Comparison of ENCODE assay signal across 10 cellular contexts in the genomic region with DNA sequence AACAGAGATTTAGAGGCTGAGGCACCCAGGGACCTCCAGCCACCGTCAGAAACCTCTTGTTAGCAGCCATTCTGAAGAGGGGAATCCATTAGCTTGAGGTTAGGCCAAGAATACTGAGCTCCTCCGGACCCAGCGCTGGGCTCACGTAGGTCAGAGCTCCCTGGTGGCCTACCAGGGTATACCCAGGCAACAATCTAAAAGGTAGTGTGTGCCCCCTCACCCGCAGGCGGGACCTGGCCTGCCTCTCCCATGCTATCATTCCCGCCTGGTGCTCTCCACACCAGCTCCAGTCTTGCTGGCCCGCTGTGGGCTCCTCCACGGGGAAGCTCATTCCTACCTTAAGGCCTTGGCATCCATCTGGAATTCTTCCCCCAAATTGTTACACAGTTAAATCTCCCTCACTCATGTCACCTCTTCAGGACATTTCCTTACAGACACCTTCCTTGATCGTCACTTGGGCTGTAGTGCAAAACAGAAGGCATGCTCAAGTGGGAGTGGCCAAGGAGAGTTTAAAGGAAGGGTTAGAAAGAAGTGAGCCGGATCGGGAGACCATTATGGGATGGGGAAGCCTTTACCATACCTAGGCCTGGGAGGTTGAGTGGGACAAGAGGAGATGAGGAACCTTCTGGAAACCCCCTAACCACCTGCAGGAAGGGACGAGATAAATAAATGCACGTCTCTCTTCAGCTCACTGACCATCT.
DNase-seq lines count a peak whose midpoint lies in the region; ATAC-seq and TF ChIP-seq lines count a peak whose summit lies in the region.
"Had no signal": no experiment of that assay in that cellular context is flagged by ENCODE, and none has a peak within 500 bp of the region (broad histone marks: within the 10 kb centered on the region; RNA-seq: fewer than 3 reads in every experiment).

No MANE protein-coding gene starts in this region.

- H3K9me3 ChIP-seq in tibial artery (no peaks in the 10 kb centered on the region), esophagus squamous epithelium (peaks cover 0 to 2% (median 0%) of the 10 kb centered on the region in 3 donors)
- H3K9me3 ChIP-seq: vagina had no signal

- H3K27me3 Mint-ChIP-seq in CD14-positive monocyte (ENCODE audit: low read depth in 3 of 3), result peaks cover 44 to 62% (median 59%) of the 10 kb centered on the region in 3 donors

- no peaks in the 10 kb centered on the region for H3K27me3 ChIP-seq in tibial artery
- H3K27me3 ChIP-seq in esophagus squamous epithelium, result peaks cover 0 to 16% (median 0%) of the 10 kb centered on the region in 4 donors
- H3K27me3 ChIP-seq: vagina had no signal

- DNase-seq in NCI-H82 (lab: John Stamatoyannopoulos, UW) (peak; percentile 30), NCI-H82 treated with DMSO at 0.1 percent for 48 hours (lab: John Stamatoyannopoulos, UW; ENCODE audit: unreplicated experiment) (no peak), RWPE1 (ENCODE audit: low spot score) (no peak), kidney tubule cell (ENCODE audit: low spot score) (peak; percentile 25), tibial artery (no peak), CD14-positive monocyte (ENCODE audit: low spot score) (no peak), esophagus squamous epithelium (lab: John Stamatoyannopoulos, UW) (no peak)
- DNase-seq: NK-92 treated with Interleukin-12 subunit alpha and Interleukin-12 subunit beta, amount 100 ng/mL, for 24 hours had no signal

- CTCF ChIA-PET in RWPE1 (lab: Yijun Ruan, JAX), result interaction anchor here (0.6 kb wide), 1 partner anchor 528 kb away, joined by 3 read pairs; no protein-coding TSS in a partner anchor

- no peak for ATAC-seq in GM19463 (IDR thresholded peaks at IDR 0.05; ENCODE audit: unreplicated experiment)

- peaks cover 0 to 16% (median 4%) of the 10 kb centered on the region in 7 donors for H3K9me3 Mint-ChIP-seq in CD14-positive monocyte

- peak overlapping the region in 1 of 2 donors; percentile 85 for H3K4me3 Mint-ChIP-seq in CD14-positive monocyte

- H3K27ac ChIP-seq in RWPE1, result peak overlapping the region; percentile 18; the same call in 1 of the 2 replicates
- peak overlapping the region; percentile 89 to 95 for H3K27ac ChIP-seq in tibial artery
- H3K27ac ChIP-seq in esophagus squamous epithelium, result no peak overlapping the region
- H3K27ac ChIP-seq: vagina had no signal

- no peak for TF ChIP-seq POLR2A in esophagus squamous epithelium (IDR thresholded peaks at IDR 0.05)

- WGBS in esophagus squamous epithelium, 2 donors, result 78 to 83% methylated on average over 10 to 12 of the region's 14 CpGs

- H3K36me3 Mint-ChIP-seq in CD14-positive monocyte, result peaks cover 0 to 3% of the 10 kb centered on the region in 2 donors

- POLR2A ChIA-PET in RWPE1 (lab: Yijun Ruan, JAX; ENCODE audit: low non-redundant PET), result no interaction called here

- no peak for TF ChIP-seq CTCF in RWPE1 (conservative IDR thresholded peaks at IDR 0.05; ENCODE audit: low read depth)
- no peak for TF ChIP-seq CTCF in tibial artery (IDR thresholded peaks at IDR 0.05)
- no peak for TF ChIP-seq CTCF in CD14-positive monocyte (IDR thresholded peaks at IDR 0.05)
- no peak for TF ChIP-seq CTCF in esophagus squamous epithelium (IDR thresholded peaks at IDR 0.05)

- no peak overlapping the region for H3K27ac Mint-ChIP-seq in CD14-positive monocyte

- H3K4me1 ChIP-seq in tibial artery (peaks cover 3 to 36% (median 21%) of the 10 kb centered on the region in 4 donors), esophagus squamous epithelium (peaks cover 6 to 40% (median 24%) of the 10 kb centered on the region in 3 donors)

- no peaks in the 10 kb centered on the region for H3K36me3 ChIP-seq in tibial artery
- H3K36me3 ChIP-seq in esophagus squamous epithelium, result no peaks in the 10 kb centered on the region
- H3K36me3 ChIP-seq: vagina had no signal

- no peak overlapping the region for H3K4me3 ChIP-seq in tibial artery
- H3K4me3 ChIP-seq in esophagus squamous epithelium, result no peak overlapping the region

- peaks cover 17% of the 10 kb centered on the region for H3K4me1 Mint-ChIP-seq in CD14-positive monocyte

- intact Hi-C loops in tibial artery (cut with DNase I; ENCODE audit: low total_unique reads) (no loop called here), CD14-positive monocyte (cut with micrococcal nuclease) (no loop called here), esophagus squamous epithelium (cut with DNase I) (no loop called here)

Comparison
In these comparisons a context has a peak if more than half of its experiments do, and no peak if none do; other contexts are left out.
1. DNase-seq: peak in NCI-H82 (single experiment) and kidney tubule cell (single experiment); none in NCI-H82 treated with DMSO at 0.1 percent for 48 hours (single experiment), RWPE1 (single experiment), tibial artery (0 of 2), CD14-positive monocyte (single experiment) and esophagus squamous epithelium (single experiment).
2. H3K27ac ChIP-seq: peak in RWPE1 (single experiment) and tibial artery (2 of 2); none in esophagus squamous epithelium (0 of 4).